ENCODE assay signal across 24 cellular contexts in the genomic region with DNA sequence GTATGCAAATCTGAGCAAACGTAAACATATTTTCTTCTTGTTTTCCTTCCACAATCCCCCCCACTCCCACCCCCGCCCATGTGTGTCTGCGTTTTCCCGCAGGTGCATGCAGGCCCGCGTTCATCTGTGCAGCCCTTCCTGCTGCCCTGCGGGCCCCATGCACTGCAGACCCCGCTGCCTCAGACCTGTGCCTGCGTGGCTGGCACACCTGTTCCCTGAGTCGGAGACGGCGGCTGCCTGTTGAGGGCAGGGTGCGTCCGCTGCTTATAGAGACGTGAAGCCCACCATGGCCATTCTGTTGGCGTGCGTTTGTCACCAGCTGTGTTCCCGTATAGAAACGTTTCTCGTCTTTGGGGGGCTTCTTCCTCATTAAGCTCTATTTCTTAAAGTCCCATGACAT.
"Had no signal": no experiment of that assay in that cellular context is flagged by ENCODE, and none has a peak within 500 bp of the region (broad histone marks: within the 10 kb centered on the region; RNA-seq: fewer than 3 reads in every experiment).

No MANE protein-coding gene starts in this region.

- H3K27me3 ChIP-seq: colonic mucosa, foreskin keratinocyte, heart right ventricle, ovary, right atrium auricular region, tibial nerve, upper lobe of right lung, vagina had no signal

- ATAC-seq: foreskin keratinocyte; heart right ventricle; left lobe of liver; stimulated activated effector memory CD8-positive, alpha-beta T cell treated with anti-CD3 and anti-CD28 coated beads, Interleukin-12 subunit alpha, Interleukin-12 subunit beta, amount 100 ng/mL, for 72 hours; stimulated activated naive CD8-positive, alpha-beta T cell treated with anti-CD3 and anti-CD28 coated beads, Interleukin-15, Interleukin-2, amounts not matched to agents 100 U/mL and 50 U/mL, for 24 hours; upper lobe of right lung had no signal

- H3K9me3 ChIP-seq: colonic mucosa, heart right ventricle, ovary, right atrium auricular region, upper lobe of right lung, vagina had no signal

- H3K4me3 ChIP-seq: colonic mucosa, heart right ventricle, lung, ovary, right atrium auricular region, smooth muscle cell, tibial nerve, upper lobe of right lung, vagina had no signal

- H3K4me1 ChIP-seq: colonic mucosa, foreskin keratinocyte, right atrium auricular region, tibial nerve, upper lobe of right lung, vagina had no signal

- H3K36me3 ChIP-seq: colonic mucosa, ovary had no signal

- DNase-seq: cerebellar nuclear complex; colonic mucosa; effector CD4-positive, alpha-beta T cell; endodermal cell; erythroblast; foreskin keratinocyte; heart right ventricle; hypothalamus; kidney glomerular epithelial cell; mesenchymal stem cell; midbrain; nephron progenitor cell; ovary; stimulated activated CD4-positive, alpha-beta T cell treated with anti-CD3 and anti-CD28 coated beads, Interleukin-4, amount 100 ng/mL, for 1 hour; stimulated activated CD8-positive, alpha-beta memory T cell treated with anti-CD3 and anti-CD28 coated beads, Interleukin-4, amount 100 ng/mL, for 48 hours; stimulated activated naive CD8-positive, alpha-beta T cell treated with anti-CD3 and anti-CD28 coated beads, Interleukin-15, Interleukin-2, amounts not matched to agents 100 U/mL and 50 U/mL, for 24 hours; upper lobe of right lung had no signal

- H3K27ac ChIP-seq: colonic mucosa, foreskin keratinocyte, heart right ventricle, ovary, right atrium auricular region, tibial nerve, upper lobe of right lung, vagina had no signal
